ENCODE assay signal across 26 cellular contexts in genomic region chr12:132014092-132014914, GRCh38.
DNase-seq lines count a peak whose midpoint lies in the region; ATAC-seq, FAIRE-seq and TF ChIP-seq lines count a peak whose summit lies in the region.
"Had no signal": no experiment of that assay in that cellular context is flagged by ENCODE, and none has a peak within 500 bp of the region (broad histone marks: within the 10 kb centered on the region; RNA-seq: fewer than 3 reads in every experiment).

No MANE protein-coding gene starts in this region.

- DNase-seq in stimulated activated naive CD8-positive, alpha-beta T cell treated with anti-CD3 and anti-CD28 coated beads, Interleukin-15, amount 100 ng/mL, for 72 hours, result no peak
- DNase-seq in IMR-90 (peak; percentile 25), kidney (peak; percentile 57), DMS 273 treated with DMSO at 0.1 percent for 48 hours (lab: John Stamatoyannopoulos, UW) (no peak), NCI-H774 (lab: John Stamatoyannopoulos, UW) (no peak), NCI-H748 treated with DMSO at 0.1 percent for 48 hours (lab: John Stamatoyannopoulos, UW) (no peak), NCI-H2107 treated with DMSO at 0.1 percent for 48 hours (lab: John Stamatoyannopoulos, UW; ENCODE audit: unreplicated experiment) (no peak)
- DNase-seq: activated CD4-positive, alpha-beta T cell treated with anti-CD3 and anti-CD28 coated beads for 48 hours; activated gamma-delta T cell; amygdala; CD8-positive, alpha-beta T cell; effector CD8-positive, alpha-beta T cell; left cardiac atrium; NCI-H1694; NCI-H2227 treated with DMSO at 0.1 percent for 48 hours; NCI-H82; pancreas; SHP77 treated with DMSO at 0.1 percent for 48 hours; sigmoid colon; T-cell; testis had no signal

- H2BK20ac ChIP-seq in IMR-90 (ENCODE audit: low read depth, low read length), result no peak overlapping the region

- no peak overlapping the region for H3K4me2 ChIP-seq in IMR-90 (ENCODE audit: low read depth, low read length)

- ATAC-seq in stimulated activated naive CD8-positive, alpha-beta T cell treated with anti-CD3 and anti-CD28 coated beads, Interleukin-15, amount 100 ng/mL, for 72 hours, result no peak
- peak; percentile 57 for ATAC-seq in IMR-90 (ENCODE audit: low read depth)
- ATAC-seq: CD8-positive, alpha-beta T cell; gastroesophageal sphincter; left cardiac atrium; naive thymus-derived CD8-positive, alpha-beta T cell; pancreas; T-cell had no signal

- no peak overlapping the region for H3K56ac ChIP-seq in IMR-90 (ENCODE audit: extremely low read depth, insufficient read depth, low read length)

- H3K27ac Mint-ChIP-seq in stimulated activated naive CD8-positive, alpha-beta T cell treated with anti-CD3 and anti-CD28 coated beads, Interleukin-15, Interleukin-2, amounts not matched to agents 100 ng/mL and 50 ng/mL, for 24 hours, result peak overlapping the region; percentile 45
- no peak overlapping the region for H3K27ac Mint-ChIP-seq in stimulated activated naive CD8-positive, alpha-beta T cell treated with anti-CD3 and anti-CD28 coated beads, Interleukin-15, amount 100 ng/mL, for 72 hours
- H3K27ac Mint-ChIP-seq: CD8-positive, alpha-beta T cell; T-cell had no signal

- H3K79me1 ChIP-seq in IMR-90 (ENCODE audit: low read depth in 1 of 2, low read length in 2 of 2), result peaks cover 0 to 34% of the 10 kb centered on the region in 2 experiments; a peak in 3 of 4 replicates

- H3K23ac ChIP-seq in IMR-90 (ENCODE audit: low read depth, low read length), result no peak overlapping the region

- TF ChIP-seq RAD21 in IMR-90 (IDR thresholded peaks at IDR 0.05; ENCODE audit: low read length), result no peak

- dilution Hi-C loops in IMR-90 (cut with HindIII; ENCODE audit: low sequenced_read_pairs, unreplicated experiment), result no loop called here

- no peak overlapping the region for H3K18ac ChIP-seq in IMR-90 (ENCODE audit: low read depth, low read length)

- no peak overlapping the region for H2BK5ac ChIP-seq in IMR-90 (ENCODE audit: low read depth, low read length, poor library complexity, severe bottlenecking)

- H2AK9ac ChIP-seq in IMR-90 (replicated peaks; ENCODE audit: low read depth, low read length, poor library complexity), result peak overlapping the region; percentile 76

- H3K9ac ChIP-seq in IMR-90 (ENCODE audit: low read depth, low read length), result no peak overlapping the region
- no peak overlapping the region for H3K9ac ChIP-seq in kidney (ENCODE audit: low read length in 2 of 2)

- no peak for TF ChIP-seq POLR2A in IMR-90 (IDR thresholded peaks at IDR 0.05; ENCODE audit: low read depth, low read length)

- no peaks in the 10 kb centered on the region for H3K9me3 Mint-ChIP-seq in stimulated activated naive CD8-positive, alpha-beta T cell treated with anti-CD3 and anti-CD28 coated beads, Interleukin-15, Interleukin-2, amounts not matched to agents 100 ng/mL and 50 ng/mL, for 24 hours
- no peaks in the 10 kb centered on the region for H3K9me3 Mint-ChIP-seq in stimulated activated naive CD8-positive, alpha-beta T cell treated with anti-CD3 and anti-CD28 coated beads, Interleukin-15, amount 100 ng/mL, for 72 hours
- H3K9me3 Mint-ChIP-seq: CD8-positive, alpha-beta T cell; central memory CD8-positive, alpha-beta T cell; IgD-negative memory B cell; naive thymus-derived CD8-positive, alpha-beta T cell; T-cell had no signal

- H3K27me3 ChIP-seq in IMR-90 (ENCODE audit: control insufficient read depth, insufficient read depth, low read length), result no peaks in the 10 kb centered on the region
- H3K27me3 ChIP-seq: gastroesophageal sphincter, pancreas, sigmoid colon, testis had no signal

- peaks cover 23% of the 10 kb centered on the region for H3K9me1 ChIP-seq in IMR-90 (ENCODE audit: insufficient read depth, low read length)

- H3K27ac ChIP-seq in IMR-90 (ENCODE audit: insufficient read depth, low read length), result no peak overlapping the region
- H3K27ac ChIP-seq in kidney (ENCODE audit: low read depth in 2 of 2, low read length in 2 of 2), result no peak overlapping the region
- H3K27ac ChIP-seq: gastroesophageal sphincter, pancreas, sigmoid colon, testis had no signal

- WGBS in IMR-90 (ENCODE audit: extremely low coverage in 2 of 2, insufficient read length in 1 of 2), 2 experiments, result 85% methylated on average over 11 of the region's 22 CpGs; no CpG with 5 or more reads in 1 of the 2 experiments

- intact Hi-C loops in IMR-90 (cut with micrococcal nuclease), result no loop called here
- intact Hi-C loops in kidney (cut with DNase I), result no loop called here

- H2BK120ac ChIP-seq in IMR-90 (ENCODE audit: low read depth, low read length), result no peak overlapping the region

- H2AFZ ChIP-seq in IMR-90 (replicated peaks; ENCODE audit: low read length, poor library complexity), result no peak overlapping the region

- H2BK15ac ChIP-seq in IMR-90 (ENCODE audit: low read depth, low read length), result no peak overlapping the region

- no peaks in the 10 kb centered on the region for H3K27me3 Mint-ChIP-seq in stimulated activated naive CD8-positive, alpha-beta T cell treated with anti-CD3 and anti-CD28 coated beads, Interleukin-15, Interleukin-2, amounts not matched to agents 100 ng/mL and 50 ng/mL, for 24 hours
- H3K27me3 Mint-ChIP-seq in stimulated activated naive CD8-positive, alpha-beta T cell treated with anti-CD3 and anti-CD28 coated beads, Interleukin-15, amount 100 ng/mL, for 72 hours, result no peaks in the 10 kb centered on the region
- H3K27me3 Mint-ChIP-seq: central memory CD8-positive, alpha-beta T cell; IgD-negative memory B cell; naive thymus-derived CD8-positive, alpha-beta T cell; T-cell had no signal

- POLR2A ChIA-PET in IMR-90 (lab: Charles Lee; ENCODE audit: unreplicated experiment), result no interaction called here

- BruUV-seq in IMR-90 (replicated peaks; lab: Mats Ljungman, UMichigan), result no TSS peak

- H3K36me3 ChIP-seq in IMR-90 (ENCODE audit: control insufficient read depth, insufficient read depth, low read length), result peaks cover 63% of the 10 kb centered on the region
- peaks cover 37 to 71% of the 10 kb centered on the region in 2 donors for H3K36me3 ChIP-seq in kidney (ENCODE audit: control insufficient read depth in 1 of 2, insufficient read depth in 2 of 2, low read length in 2 of 2)

- TF ChIP-seq CTCF in IMR-90 (conservative IDR thresholded peaks at IDR 0.05; ENCODE audit: low read depth, low read length) (no peak), kidney (IDR thresholded peaks at IDR 0.05; ENCODE audit: borderline replicate concordance, extremely low read depth, insufficient read depth) (no peak)

- H3K4me1 ChIP-seq in IMR-90 (ENCODE audit: control insufficient read depth, insufficient read depth, low read length) (peaks cover 10% of the 10 kb centered on the region), kidney (ENCODE audit: control insufficient read depth in 1 of 2, insufficient read depth in 1 of 2, low read depth in 1 of 2, low read length in 2 of 2) (no peaks in the 10 kb centered on the region)
- H3K4me1 ChIP-seq: gastroesophageal sphincter, pancreas, sigmoid colon, testis had no signal

- H2AK5ac ChIP-seq in IMR-90 (ENCODE audit: low read depth, low read length), result no peak overlapping the region

- peaks cover 6% of the 10 kb centered on the region; the same call in 1 of the 2 replicates for H4K20me1 ChIP-seq in IMR-90 (ENCODE audit: insufficient read depth, low read length)

- no peak overlapping the region; the same call in 1 of the 2 replicates for H3K4ac ChIP-seq in IMR-90 (ENCODE audit: low read depth, low read length)

- H4K5ac ChIP-seq in IMR-90 (ENCODE audit: low read depth, low read length), result no peak overlapping the region

- H4K8ac ChIP-seq in IMR-90 (ENCODE audit: low read depth in 2 of 2, low read length in 2 of 2), result no peak overlapping the region

- FAIRE-seq in kidney (lab: Jason Lieb, UNC), result no peak
- FAIRE-seq: pancreas had no signal

- H3K4me3 ChIP-seq in IMR-90 (ENCODE audit: insufficient read depth, low read depth, low read length), result no peak overlapping the region
- no peak overlapping the region for H3K4me3 ChIP-seq in kidney (ENCODE audit: low read length in 2 of 2)
- H3K4me3 ChIP-seq: gastroesophageal sphincter, pancreas, sigmoid colon, testis had no signal

- H3K14ac ChIP-seq in IMR-90 (replicated peaks; ENCODE audit: low read depth, low read length), result no peak overlapping the region

- H3K9me3 ChIP-seq in IMR-90 (ENCODE audit: control insufficient read depth, insufficient read depth, low read length) (no peaks in the 10 kb centered on the region), kidney (ENCODE audit: control insufficient read depth in 1 of 2, low read length in 2 of 2) (no peaks in the 10 kb centered on the region)
- H3K9me3 ChIP-seq: gastroesophageal sphincter, pancreas, sigmoid colon, testis had no signal

- H4K91ac ChIP-seq in IMR-90 (ENCODE audit: insufficient read depth, low read depth, low read length), result no peak overlapping the region

- no peaks in the 10 kb centered on the region for H3K4me1 Mint-ChIP-seq in stimulated activated naive CD8-positive, alpha-beta T cell treated with anti-CD3 and anti-CD28 coated beads, Interleukin-15, Interleukin-2, amounts not matched to agents 100 ng/mL and 50 ng/mL, for 24 hours (ENCODE audit: low read depth)
- no peaks in the 10 kb centered on the region for H3K4me1 Mint-ChIP-seq in stimulated activated naive CD8-positive, alpha-beta T cell treated with anti-CD3 and anti-CD28 coated beads, Interleukin-15, amount 100 ng/mL, for 72 hours
- H3K4me1 Mint-ChIP-seq: central memory CD8-positive, alpha-beta T cell; T-cell had no signal

- H3K36me3 Mint-ChIP-seq in stimulated activated naive CD8-positive, alpha-beta T cell treated with anti-CD3 and anti-CD28 coated beads, Interleukin-15, Interleukin-2, amounts not matched to agents 100 ng/mL and 50 ng/mL, for 24 hours (ENCODE audit: low read depth), result peaks cover 75% of the 10 kb centered on the region

- CTCF ChIA-PET in IMR-90 (lab: Yijun Ruan, JAX), result no interaction called here

- H3K4me3 Mint-ChIP-seq in stimulated activated naive CD8-positive, alpha-beta T cell treated with anti-CD3 and anti-CD28 coated beads, Interleukin-15, Interleukin-2, amounts not matched to agents 100 ng/mL and 50 ng/mL, for 24 hours, result no peak overlapping the region
- no peak overlapping the region for H3K4me3 Mint-ChIP-seq in stimulated activated naive CD8-positive, alpha-beta T cell treated with anti-CD3 and anti-CD28 coated beads, Interleukin-15, amount 100 ng/mL, for 72 hours
- H3K4me3 Mint-ChIP-seq: CD8-positive, alpha-beta T cell; central memory CD8-positive, alpha-beta T cell; IgD-negative memory B cell; naive thymus-derived CD8-positive, alpha-beta T cell; T-cell had no signal

- in situ Hi-C loops in IMR-90 (cut with MboI; ENCODE audit: low sequenced_read_pairs), result no loop called here

TF ChIP-seq in IMR-90, 13 proteins besides CTCF, POLR2A, EP300 and RAD21:
- no peak for TF ChIP-seq MXI1 (IDR thresholded peaks at IDR 0.05; ENCODE audit: borderline replicate concordance, low read depth, low read length)
- 0 out of 2 replicates have a peak, but pooled peaks have one; percentile 44 for TF ChIP-seq CEBPB (IDR thresholded peaks at IDR 0.05; ENCODE audit: low read depth, low read length)

Comparison
In these comparisons a context has a peak if more than half of its experiments do, and no peak if none do; other contexts are left out.
1. DNase-seq: peak in IMR-90 (single experiment) and kidney (single experiment); none in stimulated activated naive CD8-positive, alpha-beta T cell treated with anti-CD3 and anti-CD28 coated beads, Interleukin-15, amount 100 ng/mL, for 72 hours (0 of 2), DMS 273 treated with DMSO at 0.1 percent for 48 hours (single experiment), NCI-H774 (single experiment), NCI-H748 treated with DMSO at 0.1 percent for 48 hours (single experiment) and NCI-H2107 treated with DMSO at 0.1 percent for 48 hours (single experiment).